15 cellular contexts compared by ENCODE assay signal in the genomic region with DNA sequence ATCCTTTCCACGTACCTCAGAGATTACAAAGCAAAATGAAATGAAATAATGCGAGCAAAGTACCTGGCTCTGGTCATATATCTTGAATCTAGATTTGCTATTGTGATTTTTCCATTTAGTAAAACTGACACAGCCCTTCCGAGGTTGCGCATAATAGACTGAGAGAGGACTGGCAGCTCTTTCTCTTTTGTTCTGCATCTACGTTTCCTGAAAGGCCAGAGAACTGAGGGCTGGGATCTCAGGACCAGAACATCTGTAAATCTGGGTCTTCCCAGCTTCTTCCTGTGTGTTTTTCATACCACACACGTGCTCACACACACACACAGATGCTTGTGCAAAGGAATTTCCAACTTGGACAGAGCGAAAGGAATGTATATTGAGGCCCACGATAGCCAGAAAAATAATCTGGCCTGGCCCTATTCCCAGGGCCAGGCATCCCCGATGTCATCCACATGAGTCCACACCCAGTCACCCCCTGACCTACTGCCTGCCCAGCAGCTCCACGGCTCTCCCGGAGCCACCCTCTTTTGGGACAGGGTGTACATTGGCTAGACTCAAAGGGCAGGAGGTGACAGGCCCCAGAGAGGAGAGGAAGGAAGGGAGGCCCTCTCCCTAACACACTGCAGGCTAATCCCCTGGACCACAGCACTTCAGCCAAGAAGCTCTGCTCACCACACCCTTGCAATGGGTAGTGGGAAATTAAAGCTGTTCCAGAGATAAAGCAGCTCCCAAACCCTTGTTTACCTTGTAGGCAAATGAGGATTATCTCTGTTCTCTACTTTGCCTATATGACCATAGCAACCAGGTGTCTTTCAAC.
A peak's percentile ranks its signal among the peaks of the same experiment; 100 is the strongest.
DNase-seq lines count a peak whose midpoint lies in the region; ATAC-seq and TF ChIP-seq lines count a peak whose summit lies in the region.
"Had no signal": no experiment of that assay in that cellular context is flagged by ENCODE, and none has a peak within 500 bp of the region (broad histone marks: within the 10 kb centered on the region; RNA-seq: fewer than 3 reads in every experiment).

No MANE protein-coding gene starts in this region.

- ATAC-seq in HG02763 (IDR thresholded peaks at IDR 0.05; ENCODE audit: unreplicated experiment) (no peak), GM19395 (IDR thresholded peaks at IDR 0.05; ENCODE audit: unreplicated experiment) (no peak)

- POLR2A ChIA-PET in RWPE1 (lab: Yijun Ruan, JAX; ENCODE audit: low non-redundant PET) = no interaction called here

- H3K27ac ChIP-seq in RWPE1 = peak overlapping the region; percentile 32; the same call in 1 of the 2 replicates
- H3K27ac ChIP-seq: colonic mucosa had no signal

- DNase-seq in AG08395 (ENCODE audit: low spot score) = peak; percentile 45
- DNase-seq in RWPE1 (ENCODE audit: low spot score) = no peak
- peak; percentile 63 for DNase-seq in fibroblast of pulmonary artery (ENCODE audit: low read depth)
- no peak for DNase-seq in NCI-H1417 (lab: John Stamatoyannopoulos, UW)
- DNase-seq in stimulated activated CD4-positive, alpha-beta T cell treated with anti-CD3 and anti-CD28 coated beads, Interleukin-4, amount 100 ng/mL, for 1 hour = no peak
- DNase-seq: activated CD4-positive, CD25-positive, alpha-beta regulatory T cell treated with anti-CD3 and anti-CD28 coated beads, Interleukin-2, amount 50 U/mL, for 72 hours; colonic mucosa; GDM1; hypothalamus; NCI-H226 had no signal

- peak overlapping the region in 2 of 3 experiments; percentile 76 to 98 for H3K27ac Mint-ChIP-seq in nephron
- H3K27ac Mint-ChIP-seq: activated T-helper 2 cell treated with anti-CD3 and anti-CD28 coated beads, Interferon-gamma antibody, Interleukin-2, Interleukin-4, amounts not matched to agents 10 μg/mL and 5 μg/mL and 100 μg/mL, durations not matched to agents 14 hours and 24 hours and 36 hours; B cell had no signal

- CTCF ChIA-PET in RWPE1 (lab: Yijun Ruan, JAX) = interaction anchor here (0.6 kb wide), 1 partner anchor 37 kb away, joined by 3 read pairs; no protein-coding TSS in a partner anchor

- no peak overlapping the region for H3K4me3 ChIP-seq in fibroblast of pulmonary artery (replicated peaks; ENCODE audit: low read depth, low read length)
- H3K4me3 ChIP-seq: colonic mucosa had no signal

- H3K27me3 Mint-ChIP-seq in nephron (ENCODE audit: low read depth) = no peaks in the 10 kb centered on the region
- H3K27me3 Mint-ChIP-seq: B cell had no signal

- TF ChIP-seq CTCF in RWPE1 (conservative IDR thresholded peaks at IDR 0.05; ENCODE audit: low read depth) = no peak
- no peak for TF ChIP-seq CTCF in fibroblast of pulmonary artery (IDR thresholded peaks at IDR 0.05; ENCODE audit: low read length, missing control alignments)
- TF ChIP-seq CTCF in nephron (IDR thresholded peaks at IDR 0.05; ENCODE audit: unreplicated experiment in 3 of 3) = no peak

- H3K36me3 Mint-ChIP-seq in nephron (ENCODE audit: low read depth) = peaks cover 11% of the 10 kb centered on the region

- peaks cover 7% of the 10 kb centered on the region for H3K4me1 Mint-ChIP-seq in nephron
- H3K4me1 Mint-ChIP-seq: B cell had no signal

- H3K4me3 Mint-ChIP-seq in nephron = no peak overlapping the region
- H3K4me3 Mint-ChIP-seq: B cell had no signal

- no peaks in the 10 kb centered on the region for H3K9me3 Mint-ChIP-seq in nephron
- H3K9me3 Mint-ChIP-seq: activated T-helper 2 cell treated with anti-CD3 and anti-CD28 coated beads, Interferon-gamma antibody, Interleukin-2, Interleukin-4, amounts not matched to agents 10 μg/mL and 5 μg/mL and 100 μg/mL, durations not matched to agents 14 hours and 24 hours and 36 hours had no signal

Comparison
In these comparisons a context has a peak if more than half of its experiments do, and no peak if none do; other contexts are left out.
1. DNase-seq: peak in AG08395 (single experiment) and fibroblast of pulmonary artery (single experiment); none in RWPE1 (single experiment), NCI-H1417 (0 of 3) and stimulated activated CD4-positive, alpha-beta T cell treated with anti-CD3 and anti-CD28 coated beads, Interleukin-4, amount 100 ng/mL, for 1 hour (single experiment).